15 cellular contexts compared by ENCODE assay signal in the genomic region with DNA sequence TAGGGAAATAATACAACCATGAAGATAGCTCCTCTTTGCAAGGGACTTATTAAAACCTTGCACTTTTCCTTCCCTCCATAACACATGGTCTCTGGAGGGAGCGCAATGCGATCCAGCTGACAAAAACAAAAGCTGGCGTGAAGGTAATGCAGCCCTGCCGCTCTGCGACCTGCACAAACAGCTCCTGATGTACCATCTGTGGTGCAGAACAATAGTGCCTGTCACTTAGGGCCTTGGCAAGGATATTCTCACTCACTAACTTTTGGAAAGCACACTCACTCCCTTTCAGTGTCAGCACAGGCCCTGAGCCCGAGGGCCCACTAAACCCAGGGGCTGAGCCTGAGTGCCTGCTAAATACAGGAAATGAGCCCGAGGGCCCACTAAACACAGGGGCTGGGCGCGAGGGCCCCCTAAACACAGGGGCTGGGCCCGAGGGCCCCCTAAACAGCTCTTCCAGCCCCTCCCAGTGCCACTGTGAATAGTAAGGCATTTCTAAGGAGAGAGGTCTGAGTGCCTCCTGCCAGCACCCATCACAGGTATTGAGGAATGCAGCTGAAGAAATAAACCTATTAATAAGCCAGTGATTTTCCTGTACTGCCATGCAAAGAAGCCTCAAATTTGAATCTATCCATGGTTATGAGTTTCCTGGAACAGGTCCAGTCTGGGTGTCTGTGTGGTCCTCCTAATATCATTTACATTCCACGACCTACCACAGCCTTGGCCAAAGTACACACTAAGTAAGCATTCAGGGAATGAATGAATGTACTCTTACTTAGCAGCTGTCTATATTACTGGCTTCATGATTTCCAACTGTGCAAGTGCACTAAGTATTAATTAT. TPM values are rescaled to one million over a fixed set of nuclear protein-coding genes. Genes with fewer than 3 reads are reported as not detected.
DNase-seq lines count a peak whose midpoint lies in the region; ATAC-seq, FAIRE-seq and TF ChIP-seq lines count a peak whose summit lies in the region.
"Had no signal": no experiment of that assay in that cellular context is flagged by ENCODE, and none has a peak within 500 bp of the region (broad histone marks: within the 10 kb centered on the region; RNA-seq: fewer than 3 reads in every experiment).

No MANE protein-coding gene starts in this region.

- H3K27ac Mint-ChIP-seq in CD8-positive, alpha-beta memory T cell = no peak overlapping the region
- no peak overlapping the region for H3K27ac Mint-ChIP-seq in T-helper 2 cell treated with Interferon-gamma antibody and Interleukin-4, amounts not matched to agents 5 μg/mL and 100 μg/mL, for 36 hours
- H3K27ac Mint-ChIP-seq: activated T-cell treated with anti-CD3 and anti-CD28 coated beads, Interleukin-2, amount 50 U/mL, for 24 hours; T-helper 1 cell treated with Interleukin-12 subunit alpha and Interleukin-12 subunit beta and Interleukin-4 antibody, amounts not matched to agents 30 μg/mL and 1 μg/mL, for 36 hours had no signal

- DNase-seq in GM12892 (ENCODE audit: insufficient read length) = no peak
- peak; percentile 71 for DNase-seq in NCI-H748 (lab: John Stamatoyannopoulos, UW; ENCODE audit: unreplicated experiment)
- no peak for DNase-seq in CD8-positive, alpha-beta memory T cell
- DNase-seq in T-helper 2 cell treated with Interferon-gamma antibody and Interleukin-4, amounts not matched to agents 5 μg/mL and 100 μg/mL, for 36 hours (ENCODE audit: low spot score) = no peak
- DNase-seq: activated T-cell treated with anti-CD3 and anti-CD28 coated beads, Interleukin-2, amount 50 U/mL, for 24 hours; amniotic stem cell; pancreas; transverse colon had no signal

- H3K27me3 ChIP-seq in skeletal muscle tissue (ENCODE audit: control insufficient read depth in 3 of 3, insufficient read depth in 3 of 3, low read length in 3 of 3) = no peaks in the 10 kb centered on the region
- no peaks in the 10 kb centered on the region for H3K27me3 ChIP-seq in CD8-positive, alpha-beta memory T cell (ENCODE audit: insufficient read depth, low read length, poor library complexity, severe bottlenecking)
- H3K27me3 ChIP-seq: pancreas, transverse colon had no signal

- FAIRE-seq in GM12892 (lab: Jason Lieb, UNC) = peak; percentile 62
- FAIRE-seq: pancreas had no signal

- H3K9me3 ChIP-seq in skeletal muscle tissue (ENCODE audit: control insufficient read depth in 3 of 3, low read length in 3 of 3) = no peaks in the 10 kb centered on the region
- no peaks in the 10 kb centered on the region for H3K9me3 ChIP-seq in CD8-positive, alpha-beta memory T cell (ENCODE audit: low read length)
- H3K9me3 ChIP-seq: pancreas, transverse colon had no signal

- H3K9me3 Mint-ChIP-seq in CD8-positive, alpha-beta memory T cell = peaks cover 0 to 15% (median 3%) of the 10 kb centered on the region in 5 donors
- H3K9me3 Mint-ChIP-seq in T-helper 2 cell treated with Interferon-gamma antibody and Interleukin-4, amounts not matched to agents 5 μg/mL and 100 μg/mL, for 36 hours = no peaks in the 10 kb centered on the region
- H3K9me3 Mint-ChIP-seq: activated T-cell treated with anti-CD3 and anti-CD28 coated beads, Interleukin-2, amount 50 U/mL, for 24 hours; T-helper 1 cell treated with Interleukin-12 subunit alpha and Interleukin-12 subunit beta and Interleukin-4 antibody, amounts not matched to agents 30 μg/mL and 1 μg/mL, for 36 hours had no signal

- H3K27ac ChIP-seq in skeletal muscle tissue (ENCODE audit: low read depth, low read length) = peak overlapping the region; percentile 58
- no peak overlapping the region for H3K27ac ChIP-seq in CD8-positive, alpha-beta memory T cell (ENCODE audit: low read depth, low read length)
- H3K27ac ChIP-seq: pancreas, transverse colon had no signal

- no peak for TF ChIP-seq POLR2A in GM12892 (IDR thresholded peaks at IDR 0.05; ENCODE audit: low read depth, low read length)

- peak overlapping the region in 1 of 3 donors; percentile 15 for H3K4me3 ChIP-seq in skeletal muscle tissue (ENCODE audit: low read length in 3 of 3)
- no peak overlapping the region for H3K4me3 ChIP-seq in CD8-positive, alpha-beta memory T cell (ENCODE audit: low read length)
- H3K4me3 ChIP-seq: pancreas, transverse colon had no signal

- peaks cover 0 to 2% of the 10 kb centered on the region in 2 donors for H3K27me3 Mint-ChIP-seq in CD8-positive, alpha-beta memory T cell
- no peaks in the 10 kb centered on the region for H3K27me3 Mint-ChIP-seq in T-helper 2 cell treated with Interferon-gamma antibody and Interleukin-4, amounts not matched to agents 5 μg/mL and 100 μg/mL, for 36 hours (ENCODE audit: low read depth)
- H3K27me3 Mint-ChIP-seq: activated T-cell treated with anti-CD3 and anti-CD28 coated beads, Interleukin-2, amount 50 U/mL, for 24 hours had no signal

- peak; percentile 42 for ATAC-seq in esophagus mucosa
- no peak for ATAC-seq in GM18867 (IDR thresholded peaks at IDR 0.05; ENCODE audit: unreplicated experiment)
- ATAC-seq in GM21825 (IDR thresholded peaks at IDR 0.05; ENCODE audit: unreplicated experiment) = no peak
- ATAC-seq: Panc1 had no signal

- H3K36me3 Mint-ChIP-seq in CD8-positive, alpha-beta memory T cell = no peaks in the 10 kb centered on the region
- no peaks in the 10 kb centered on the region for H3K36me3 Mint-ChIP-seq in T-helper 2 cell treated with Interferon-gamma antibody and Interleukin-4, amounts not matched to agents 5 μg/mL and 100 μg/mL, for 36 hours (ENCODE audit: low read depth)

- no peaks in the 10 kb centered on the region for H3K4me1 ChIP-seq in skeletal muscle tissue (ENCODE audit: control insufficient read depth in 3 of 3, insufficient read depth in 3 of 3, low read length in 3 of 3)
- H3K4me1 ChIP-seq in CD8-positive, alpha-beta memory T cell (ENCODE audit: insufficient read depth, low read length) = no peaks in the 10 kb centered on the region
- H3K4me1 ChIP-seq: pancreas had no signal

- H3K4me3 Mint-ChIP-seq in CD8-positive, alpha-beta memory T cell = no peak overlapping the region
- H3K4me3 Mint-ChIP-seq in T-helper 2 cell treated with Interferon-gamma antibody and Interleukin-4, amounts not matched to agents 5 μg/mL and 100 μg/mL, for 36 hours = no peak overlapping the region
- H3K4me3 Mint-ChIP-seq: activated T-cell treated with anti-CD3 and anti-CD28 coated beads, Interleukin-2, amount 50 U/mL, for 24 hours; T-helper 1 cell treated with Interleukin-12 subunit alpha and Interleukin-12 subunit beta and Interleukin-4 antibody, amounts not matched to agents 30 μg/mL and 1 μg/mL, for 36 hours had no signal

- no peaks in the 10 kb centered on the region for H3K36me3 ChIP-seq in skeletal muscle tissue (ENCODE audit: control insufficient read depth in 3 of 3, insufficient read depth in 3 of 3, low read length in 3 of 3)
- no peaks in the 10 kb centered on the region for H3K36me3 ChIP-seq in CD8-positive, alpha-beta memory T cell (ENCODE audit: insufficient read depth, low read length)
- H3K36me3 ChIP-seq: pancreas, transverse colon had no signal

- POLR2A ChIA-PET in CD8-positive, alpha-beta memory T cell (lab: Charles Lee) = no interaction called here

- H3K4me1 Mint-ChIP-seq in CD8-positive, alpha-beta memory T cell = no peaks in the 10 kb centered on the region
- H3K4me1 Mint-ChIP-seq in T-helper 2 cell treated with Interferon-gamma antibody and Interleukin-4, amounts not matched to agents 5 μg/mL and 100 μg/mL, for 36 hours (ENCODE audit: low read depth) = no peaks in the 10 kb centered on the region

- peak overlapping the region in 1 of 3 donors; percentile 7 for H3K9ac ChIP-seq in skeletal muscle tissue (ENCODE audit: low read depth in 1 of 3, low read length in 3 of 3)

- CTCF ChIA-PET in CD8-positive, alpha-beta memory T cell (lab: Charles Lee) = no interaction called here

RNA-seq across cellular contexts. Expression of a gene that starts 9.3 kb away (rescaled TPM):
- polyA plus RNA-seq in GM12892 (2012; ENCODE audit: missing spikeins) = 6.6 TPM
- total RNA-seq in esophagus mucosa (4.8 TPM), skeletal muscle tissue (5.2 TPM)
- total RNA-seq in CD8-positive, alpha-beta memory T cell = under 1 TPM; 0.07 to 0.18 TPM
- polyA plus RNA-seq in CD8-positive, alpha-beta memory T cell = 0.13 TPM
- polyA plus RNA-seq: BJ had no signal
